Comparison of ENCODE assay signal across 8 cellular contexts in the genomic region with DNA sequence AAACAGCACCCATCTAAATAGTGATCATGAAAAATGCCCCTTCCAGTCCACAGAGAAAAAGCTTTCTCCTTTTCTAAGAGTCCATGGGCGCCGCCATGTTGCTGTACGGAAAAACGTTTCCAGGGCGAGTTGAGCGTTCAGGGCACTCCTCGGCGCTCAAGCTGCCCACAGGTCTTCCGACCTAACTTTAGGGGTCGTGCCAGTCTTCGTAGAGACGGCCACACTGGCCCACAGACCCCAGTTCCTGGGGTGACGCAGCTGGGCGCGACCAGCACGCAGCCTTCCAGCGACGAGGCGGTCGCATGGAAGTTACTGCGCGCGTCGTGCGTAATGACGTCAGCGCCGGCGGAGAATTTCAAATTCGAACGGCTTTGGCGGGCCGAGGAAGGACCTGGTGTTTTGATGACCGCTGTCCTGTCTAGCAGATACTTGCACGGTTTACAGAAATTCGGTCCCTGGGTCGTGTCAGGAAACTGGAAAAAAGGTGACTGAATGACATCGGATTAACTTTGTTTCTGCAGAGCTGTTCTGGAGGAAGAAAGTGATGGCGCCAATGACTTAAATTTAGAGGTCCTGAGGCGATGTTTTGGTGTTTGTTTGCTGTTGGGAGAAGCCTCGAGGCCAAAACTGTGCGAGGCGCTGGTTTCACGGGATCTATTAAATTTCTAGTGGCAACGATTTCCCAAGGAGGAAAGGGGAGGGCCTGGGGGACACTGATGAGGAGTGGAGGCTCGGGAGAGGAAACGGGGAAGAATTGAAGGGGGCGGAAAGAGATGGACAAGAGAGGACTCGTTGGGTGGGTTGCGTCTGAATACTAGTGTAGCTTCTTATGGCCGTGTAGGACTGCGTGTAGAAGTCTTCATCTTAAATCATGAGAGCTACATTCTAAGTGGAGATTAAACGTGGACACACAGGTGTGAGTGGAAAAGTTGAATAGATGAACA. TPM values are rescaled to one million over a fixed set of nuclear protein-coding genes. Genes with fewer than 3 reads are reported as not detected.
DNase-seq lines count a peak whose midpoint lies in the region; ATAC-seq and TF ChIP-seq lines count a peak whose summit lies in the region.

A gene with protein sequence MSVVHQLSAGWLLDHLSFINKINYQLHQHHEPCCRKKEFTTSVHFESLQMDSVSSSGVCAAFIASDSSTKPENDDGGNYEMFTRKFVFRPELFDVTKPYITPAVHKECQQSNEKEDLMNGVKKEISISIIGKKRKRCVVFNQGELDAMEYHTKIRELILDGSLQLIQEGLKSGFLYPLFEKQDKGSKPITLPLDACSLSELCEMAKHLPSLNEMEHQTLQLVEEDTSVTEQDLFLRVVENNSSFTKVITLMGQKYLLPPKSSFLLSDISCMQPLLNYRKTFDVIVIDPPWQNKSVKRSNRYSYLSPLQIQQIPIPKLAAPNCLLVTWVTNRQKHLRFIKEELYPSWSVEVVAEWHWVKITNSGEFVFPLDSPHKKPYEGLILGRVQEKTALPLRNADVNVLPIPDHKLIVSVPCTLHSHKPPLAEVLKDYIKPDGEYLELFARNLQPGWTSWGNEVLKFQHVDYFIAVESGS (minus strand): TSS at position 306 of the 944 bp plus-strand sequence. CDS start 4,289 bp downstream, outside the sequence.
Gene NDC80 (plus strand): TSS at position 358 of the 944 bp plus-strand sequence. CDS start 1,429 bp downstream, outside the sequence.

- peak; percentile 24 for TF ChIP-seq CTCF in DND-41 (IDR thresholded peaks at IDR 0.05; ENCODE audit: borderline replicate concordance, extremely low read depth, low read length, poor library complexity, severe bottlenecking)
- no peak for TF ChIP-seq CTCF in fibroblast of mammary gland (conservative IDR thresholded peaks at IDR 0.05; ENCODE audit: control insufficient read depth, insufficient read depth, low read depth, low read length)

- peak; percentile 88 for DNase-seq in DND-41
- DNase-seq in Jurkat, Clone E6-1 (ENCODE audit: low read depth, low spot score), result peak; percentile 86
- DNase-seq in RPMI8226, result peak; percentile 95
- peak; percentile 75 for DNase-seq in activated T-helper 1 cell treated with anti-CD3 and anti-CD28 coated beads, Interleukin-2, amount 50 U/mL, for 16 hours (ENCODE audit: low read depth in 1 of 2, low spot score in 1 of 2)
- DNase-seq in fibroblast of mammary gland (ENCODE audit: low read depth), result peak; percentile 85
- peak; percentile 75 to 95 (median 82) for DNase-seq in naive thymus-derived CD8-positive, alpha-beta T cell
- peak; percentile 86 for DNase-seq in stimulated activated naive B cell treated with anti-CD40 and anti-IgM and Interleukin-4, amounts not matched to agents 10 μg/mL and 1 μg/mL and 100 μg/mL, for 72 hours

- peak within 1 kb of the TSS; percentile 85 for H3K9ac ChIP-seq in DND-41 (ENCODE audit: low read depth, low read length)

- peaks cover 0 to 15% (median 10%) of the 10 kb centered on the region in 3 donors for H3K36me3 Mint-ChIP-seq in naive thymus-derived CD8-positive, alpha-beta T cell
- peaks cover 5 to 7% of the 10 kb centered on the region in 2 donors for H3K36me3 Mint-ChIP-seq in stimulated activated naive B cell treated with anti-CD40 and anti-IgM and Interleukin-4, amounts not matched to agents 10 μg/mL and 1 μg/mL and 100 μg/mL, for 72 hours

- H3K4me1 Mint-ChIP-seq in naive thymus-derived CD8-positive, alpha-beta T cell, result peaks cover 29 to 68% (median 56%) of the 10 kb centered on the region in 4 donors
- H3K4me1 Mint-ChIP-seq in stimulated activated naive B cell treated with anti-CD40 and anti-IgM and Interleukin-4, amounts not matched to agents 10 μg/mL and 1 μg/mL and 100 μg/mL, for 72 hours, result peaks cover 18 to 39% of the 10 kb centered on the region in 2 donors

- H3K4me3 ChIP-seq in DND-41 (ENCODE audit: low read depth in 1 of 2, low read length in 2 of 2) (peak within 1 kb of the TSS; percentile 67 to 73), fibroblast of mammary gland (ENCODE audit: control insufficient read depth, low read depth, low read length) (peak within 1 kb of the TSS; percentile 98)
- peak within 1 kb of the TSS; percentile 99 for H3K4me3 ChIP-seq in Jurkat, Clone E6-1 (ENCODE audit: low read length)

- H3K27ac ChIP-seq in DND-41 (ENCODE audit: low read length), result peak within 1 kb of the TSS; percentile 95

- ATAC-seq in DND-41 (ENCODE audit: insufficient read depth, low read depth), result peak; percentile 80
- peak; percentile 60 for ATAC-seq in GM21717 (IDR thresholded peaks at IDR 0.05; ENCODE audit: unreplicated experiment)
- peak; percentile 86 to 89 for ATAC-seq in naive thymus-derived CD8-positive, alpha-beta T cell
- ATAC-seq in stimulated activated naive B cell treated with anti-CD40 and anti-IgM and Interleukin-4, amounts not matched to agents 10 μg/mL and 1 μg/mL and 100 μg/mL, for 72 hours (replicated peaks), result peak; percentile 92 to 94

- H3K4me3 Mint-ChIP-seq in naive thymus-derived CD8-positive, alpha-beta T cell, result peak within 1 kb of the TSS; percentile 93 to 100 (median 98)
- peak within 1 kb of the TSS; percentile 99 for H3K4me3 Mint-ChIP-seq in stimulated activated naive B cell treated with anti-CD40 and anti-IgM and Interleukin-4, amounts not matched to agents 10 μg/mL and 1 μg/mL and 100 μg/mL, for 72 hours

- no peaks in the 10 kb centered on the region for H3K27me3 Mint-ChIP-seq in naive thymus-derived CD8-positive, alpha-beta T cell
- no peaks in the 10 kb centered on the region for H3K27me3 Mint-ChIP-seq in stimulated activated naive B cell treated with anti-CD40 and anti-IgM and Interleukin-4, amounts not matched to agents 10 μg/mL and 1 μg/mL and 100 μg/mL, for 72 hours

- no peaks in the 10 kb centered on the region for H3K9me3 ChIP-seq in DND-41 (ENCODE audit: insufficient read depth, low read length, severe bottlenecking)

- H3K79me2 ChIP-seq in DND-41 (ENCODE audit: insufficient read depth, low read length), result peaks cover 95% of the 10 kb centered on the region

- no peaks in the 10 kb centered on the region for H4K20me1 ChIP-seq in DND-41 (ENCODE audit: insufficient read depth, low read length)

- H3K27me3 ChIP-seq in DND-41 (ENCODE audit: insufficient read depth, low read length, poor library complexity), result no peaks in the 10 kb centered on the region

- H3K36me3 ChIP-seq in DND-41 (ENCODE audit: insufficient read depth, low read length), result peaks cover 50% of the 10 kb centered on the region

- H3K4me2 ChIP-seq in DND-41 (ENCODE audit: insufficient read depth, low read length), result peak within 1 kb of the TSS; percentile 77

- H2AFZ ChIP-seq in DND-41 (ENCODE audit: low read depth, low read length), result peak within 1 kb of the TSS; percentile 82

- no peaks in the 10 kb centered on the region for H3K9me3 Mint-ChIP-seq in naive thymus-derived CD8-positive, alpha-beta T cell
- H3K9me3 Mint-ChIP-seq in stimulated activated naive B cell treated with anti-CD40 and anti-IgM and Interleukin-4, amounts not matched to agents 10 μg/mL and 1 μg/mL and 100 μg/mL, for 72 hours, result no peaks in the 10 kb centered on the region

- H3K4me1 ChIP-seq in DND-41 (ENCODE audit: insufficient read depth, low read length), result peaks cover 59% of the 10 kb centered on the region

- POLR2A ChIA-PET in naive thymus-derived CD8-positive, alpha-beta T cell (lab: Charles Lee), result interaction anchor here (0.5 to 3.0 kb wide), 20 partner anchors 9 to 878 kb away, joined by 3 to 96 read pairs (median 4); partner anchors contain the start of genes SMCHD1 and TGIF1

- peak within 1 kb of the TSS; percentile 95 to 100 (median 99) for H3K27ac Mint-ChIP-seq in naive thymus-derived CD8-positive, alpha-beta T cell
- peak within 1 kb of the TSS; percentile 99 for H3K27ac Mint-ChIP-seq in stimulated activated naive B cell treated with anti-CD40 and anti-IgM and Interleukin-4, amounts not matched to agents 10 μg/mL and 1 μg/mL and 100 μg/mL, for 72 hours

RNA-seq across cellular contexts. Expression of the first gene that starts in this region (rescaled TPM):
- polyA plus RNA-seq in Jurkat, Clone E6-1 (2012; ENCODE audit: insufficient read depth, insufficient read length), result 11.7 TPM
- 10 to 100 TPM; 40.6 to 41.6 TPM for total RNA-seq in naive thymus-derived CD8-positive, alpha-beta T cell
- 10 to 100 TPM; 14.7 to 17.5 (median 16.9) TPM for polyA plus RNA-seq in naive thymus-derived CD8-positive, alpha-beta T cell

RNA-seq across cellular contexts. Expression of gene NDC80, which starts in this region (rescaled TPM):
- polyA plus RNA-seq in Jurkat, Clone E6-1 (2012; ENCODE audit: insufficient read depth, insufficient read length), result 52.8 TPM
- 1 to 10 TPM; 3.2 to 3.3 TPM for total RNA-seq in naive thymus-derived CD8-positive, alpha-beta T cell
- polyA plus RNA-seq in naive thymus-derived CD8-positive, alpha-beta T cell, result 1 to 10 TPM; 1.7 to 2.9 (median 1.9) TPM

Comparison
In these comparisons a context has a peak if more than half of its experiments do, and no peak if none do; other contexts are left out.
1. Peak in every context shown above with its lines: DNase-seq, ATAC-seq, H3K4me3 ChIP-seq and H3K27ac ChIP-seq.